Comparison of ENCODE assay signal across 25 cellular contexts in the genomic region with DNA sequence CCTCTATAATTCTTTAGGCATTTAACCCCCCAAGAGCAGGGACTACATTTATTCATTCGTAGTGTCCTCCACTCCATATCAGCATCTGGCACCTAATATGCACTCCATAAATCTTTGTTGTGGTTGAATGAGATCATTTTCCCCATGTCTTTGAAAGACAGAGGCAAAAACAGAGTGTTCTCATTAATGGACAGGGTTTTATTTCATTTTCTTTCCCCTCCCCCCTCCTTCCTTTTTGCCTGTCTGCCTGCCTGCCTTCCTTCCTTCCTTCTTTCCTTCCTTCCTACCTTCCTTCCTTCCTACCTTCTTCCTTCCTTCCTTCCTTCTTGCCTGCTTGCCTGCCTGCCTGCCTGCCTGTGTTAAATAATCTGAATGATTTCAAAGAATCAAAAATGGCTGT.
DNase-seq lines count a peak whose midpoint lies in the region; ATAC-seq and TF ChIP-seq lines count a peak whose summit lies in the region.
"Had no signal": no experiment of that assay in that cellular context is flagged by ENCODE, and none has a peak within 500 bp of the region (broad histone marks: within the 10 kb centered on the region; RNA-seq: fewer than 3 reads in every experiment).

No MANE protein-coding gene starts in this region.

- H4K20me1 ChIP-seq in BLaER1 = no peaks in the 10 kb centered on the region

- H3K27ac ChIP-seq in BLaER1 (peak overlapping the region; percentile 49), VCaP (peak overlapping the region; percentile 58)
- H3K27ac ChIP-seq: ascending aorta, esophagus squamous epithelium, gastroesophageal sphincter, RWPE1, skin epidermis had no signal

- H3K27ac Mint-ChIP-seq in mesothelial cell of epicardium = peak overlapping the region; percentile 41
- H3K27ac Mint-ChIP-seq: activated naive CD8-positive, alpha-beta T cell; immature natural killer cell; stimulated activated naive CD8-positive, alpha-beta T cell treated with anti-CD3 and anti-CD28 coated beads, Interleukin-15, amount 100 ng/mL, for 72 hours had no signal

- peaks cover 32% of the 10 kb centered on the region for H3K4me1 ChIP-seq in BLaER1
- H3K4me1 ChIP-seq: ascending aorta, esophagus squamous epithelium had no signal

- DNase-seq in LHCN-M2 (ENCODE audit: low read depth) = peak; percentile 51
- DNase-seq in mesothelial cell of epicardium (ENCODE audit: low spot score in 2 of 2, unreplicated experiment in 2 of 2) = no peak
- DNase-seq in KG1 (lab: John Stamatoyannopoulos, UW) = no peak
- DNase-seq in activated CD4-positive, alpha-beta T cell treated with anti-CD3 and anti-CD28 coated beads for 48 hours = no peak
- DNase-seq: ACHN; activated effector memory CD4-positive, alpha-beta T cell treated with Interleukin-2 at 50 U/mL for 16 hours; esophagus squamous epithelium; hippocampal formation; immature natural killer cell; left colon; naive thymus-derived CD8-positive, alpha-beta T cell; NCI-H1105; NCI-H187 treated with DMSO at 0.1 percent for 48 hours; NCI-H2227 treated with DMSO at 0.1 percent for 48 hours; NCI-H774; stimulated activated naive CD8-positive, alpha-beta T cell treated with anti-CD3 and anti-CD28 coated beads, Interleukin-15, amount 100 ng/mL, for 72 hours had no signal

- no peak overlapping the region for H3K9ac ChIP-seq in BLaER1

- peaks cover 20% of the 10 kb centered on the region for H3K9me3 Mint-ChIP-seq in mesothelial cell of epicardium
- H3K9me3 Mint-ChIP-seq: immature natural killer cell; stimulated activated naive CD8-positive, alpha-beta T cell treated with anti-CD3 and anti-CD28 coated beads, Interleukin-15, amount 100 ng/mL, for 72 hours had no signal

- peak overlapping the region; percentile 55 for H3K4me2 ChIP-seq in BLaER1

- peaks cover 35% of the 10 kb centered on the region for H3K9me3 ChIP-seq in BLaER1
- H3K9me3 ChIP-seq: esophagus squamous epithelium, gastroesophageal sphincter had no signal

- peaks cover 10% of the 10 kb centered on the region for H3K36me3 Mint-ChIP-seq in mesothelial cell of epicardium
- H3K36me3 Mint-ChIP-seq: immature natural killer cell had no signal

- H3K36me3 ChIP-seq in BLaER1 = no peaks in the 10 kb centered on the region
- H3K36me3 ChIP-seq: ascending aorta, esophagus squamous epithelium, gastroesophageal sphincter had no signal

- H3K4me3 ChIP-seq in BLaER1 = no peak overlapping the region
- H3K4me3 ChIP-seq: ascending aorta, esophagus squamous epithelium, gastroesophageal sphincter, skin epidermis had no signal

- TF ChIP-seq CTCF in VCaP (conservative IDR thresholded peaks at IDR 0.05) (no peak), mesothelial cell of epicardium (IDR thresholded peaks at IDR 0.05; ENCODE audit: unreplicated experiment) (no peak)

- no peaks in the 10 kb centered on the region for H3K27me3 Mint-ChIP-seq in mesothelial cell of epicardium (ENCODE audit: low read depth)
- H3K27me3 Mint-ChIP-seq: stimulated activated naive CD8-positive, alpha-beta T cell treated with anti-CD3 and anti-CD28 coated beads, Interleukin-15, amount 100 ng/mL, for 72 hours had no signal

- ATAC-seq in HG03469 (IDR thresholded peaks at IDR 0.05; ENCODE audit: unreplicated experiment) (no peak), HG03342 (IDR thresholded peaks at IDR 0.05; ENCODE audit: unreplicated experiment) (no peak)
- ATAC-seq: gastroesophageal sphincter; left colon; naive thymus-derived CD8-positive, alpha-beta T cell; stimulated activated naive CD8-positive, alpha-beta T cell treated with anti-CD3 and anti-CD28 coated beads, Interleukin-15, amount 100 ng/mL, for 72 hours had no signal

- no peaks in the 10 kb centered on the region for H3K27me3 ChIP-seq in BLaER1
- H3K27me3 ChIP-seq: ascending aorta, esophagus squamous epithelium, gastroesophageal sphincter had no signal

- peaks cover 34% of the 10 kb centered on the region for H3K4me1 Mint-ChIP-seq in mesothelial cell of epicardium
- H3K4me1 Mint-ChIP-seq: immature natural killer cell; stimulated activated naive CD8-positive, alpha-beta T cell treated with anti-CD3 and anti-CD28 coated beads, Interleukin-15, amount 100 ng/mL, for 72 hours had no signal

- H3K4me3 Mint-ChIP-seq in mesothelial cell of epicardium = no peak overlapping the region
- H3K4me3 Mint-ChIP-seq: activated naive CD8-positive, alpha-beta T cell; immature natural killer cell; naive thymus-derived CD8-positive, alpha-beta T cell; stimulated activated naive CD8-positive, alpha-beta T cell treated with anti-CD3 and anti-CD28 coated beads, Interleukin-15, amount 100 ng/mL, for 72 hours had no signal
